ENCODE assay signal across 17 cellular contexts in genomic region chr6:123321020-123321419, GRCh38.
"Had no signal": no experiment of that assay in that cellular context is flagged by ENCODE, and none has a peak within 500 bp of the region (broad histone marks: within the 10 kb centered on the region; RNA-seq: fewer than 3 reads in every experiment).

No MANE protein-coding gene starts in this region.

- DNase-seq: activated CD4-positive, alpha-beta memory T cell treated with anti-CD3 and anti-CD28 coated beads for 36 hours; activated CD4-positive, alpha-beta T cell treated with anti-CD3 and anti-CD28 coated beads for 48 hours; activated CD4-positive, CD25-positive, alpha-beta regulatory T cell; activated naive CD4-positive, alpha-beta T cell treated with Interleukin-2 at 50 U/mL for 16 hours; activated naive CD8-positive, alpha-beta T cell treated with anti-CD3 and anti-CD28 coated beads for 36 hours; activated T-cell treated with anti-CD3 and anti-CD28 coated beads, Interleukin-2, amount 50 U/mL, for 48 hours; central memory CD4-positive, alpha-beta T cell; dermis blood vessel endothelial cell; effector CD8-positive, alpha-beta T cell; foreskin keratinocyte; kidney; naive thymus-derived CD4-positive, alpha-beta T cell; posterior cingulate gyrus; small intestine; stimulated activated CD4-positive, alpha-beta T cell treated with anti-CD3 and anti-CD28 coated beads, Interleukin-2, amount 100 ng/mL, for 24 hours; stimulated activated naive CD8-positive, alpha-beta T cell treated with anti-CD3 and anti-CD28 coated beads, Interleukin-15, amount 100 ng/mL, for 72 hours; tibial artery had no signal
